8 cellular contexts compared by ENCODE assay signal in the genomic region with DNA sequence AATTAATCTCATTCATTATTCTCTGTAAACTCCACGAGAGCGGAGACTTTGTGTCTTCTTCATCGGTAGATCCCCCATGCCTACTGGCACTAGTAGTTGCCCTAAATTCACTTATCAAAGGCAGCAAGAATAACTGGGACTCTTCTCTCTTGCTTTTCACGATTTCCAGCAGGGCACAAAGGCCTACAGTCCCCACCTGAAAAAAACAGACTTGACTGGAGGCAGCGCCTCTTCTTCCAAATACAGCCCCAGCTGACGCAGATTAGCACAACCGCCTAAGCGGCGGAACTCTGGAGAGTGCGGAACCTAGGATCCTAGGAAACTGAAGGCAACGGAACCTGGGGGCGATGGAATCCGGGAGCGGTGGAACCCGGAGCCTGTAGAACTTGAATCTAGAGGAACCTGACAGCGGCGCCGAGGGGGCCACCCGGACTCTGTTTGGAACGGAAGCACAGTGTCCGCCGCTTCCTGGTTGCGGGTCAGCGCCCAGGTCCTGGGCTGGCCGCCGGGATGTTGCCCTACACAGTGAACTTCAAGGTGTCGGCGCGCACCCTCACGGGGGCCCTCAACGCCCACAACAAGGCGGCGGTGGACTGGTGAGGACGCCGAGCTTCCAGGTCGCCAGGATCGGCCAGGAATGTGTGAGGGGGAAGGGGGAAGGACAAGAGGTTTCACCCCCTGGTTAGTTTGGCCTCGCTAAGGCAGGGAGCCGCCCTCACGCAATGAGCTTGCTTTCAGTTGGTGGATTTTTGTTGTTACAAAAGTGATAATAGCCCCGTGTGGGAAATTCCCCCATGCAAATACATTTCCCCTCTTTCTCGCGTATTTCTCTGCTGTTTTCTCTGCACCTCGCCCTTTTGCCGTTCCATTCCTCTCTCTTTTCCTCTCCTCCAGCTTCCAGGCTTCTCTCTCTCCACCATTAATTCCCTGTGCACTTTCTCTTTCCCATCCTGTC.
DNase-seq lines count a peak whose midpoint lies in the region; FAIRE-seq and TF ChIP-seq lines count a peak whose summit lies in the region.

TSS of gene WDR11 (plus strand) at position 452 of the 955 bp plus-strand sequence. CDS start at position 511, 59 bp downstream.

- peaks cover 12% of the 10 kb centered on the region for H3K27me3 Mint-ChIP-seq in nephron progenitor cell (ENCODE audit: low read depth, poor library complexity)
- H3K27me3 Mint-ChIP-seq in stimulated activated naive CD8-positive, alpha-beta T cell treated with anti-CD3 and anti-CD28 coated beads, Interleukin-15, Interleukin-2, amounts not matched to agents 100 ng/mL and 50 ng/mL, for 24 hours, result no peaks in the 10 kb centered on the region

- no peaks in the 10 kb centered on the region for H3K9me3 ChIP-seq in ES-I3 (ENCODE audit: control insufficient read depth, insufficient read depth, low read length)

- DNase-seq in H54 (ENCODE audit: insufficient read length, low spot score), result peak; percentile 61
- DNase-seq in LoVo (ENCODE audit: low spot score), result peak; percentile 91
- DNase-seq in SHP77 treated with DMSO at 0.1 percent for 48 hours (lab: John Stamatoyannopoulos, UW), result peak; percentile 86
- peak; percentile 35 for DNase-seq in activated gamma-delta T cell (lab: John Stamatoyannopoulos, UW)
- DNase-seq in fibroblast of the conjunctiva (ENCODE audit: low read depth), result peak; percentile 83
- peak; percentile 85 for DNase-seq in nephron progenitor cell

- peak within 1 kb of the TSS; percentile 97 for H3K9ac ChIP-seq in ES-I3 (ENCODE audit: low read depth, low read length)

- no peak for FAIRE-seq in H54 (lab: Jason Lieb, UNC)

- H3K36me3 Mint-ChIP-seq in nephron progenitor cell (ENCODE audit: low read depth), result peaks cover 36% of the 10 kb centered on the region
- peaks cover 29% of the 10 kb centered on the region for H3K36me3 Mint-ChIP-seq in stimulated activated naive CD8-positive, alpha-beta T cell treated with anti-CD3 and anti-CD28 coated beads, Interleukin-15, Interleukin-2, amounts not matched to agents 100 ng/mL and 50 ng/mL, for 24 hours (ENCODE audit: low read depth)

- peaks cover 18% of the 10 kb centered on the region for H3K9me3 Mint-ChIP-seq in nephron progenitor cell
- H3K9me3 Mint-ChIP-seq in stimulated activated naive CD8-positive, alpha-beta T cell treated with anti-CD3 and anti-CD28 coated beads, Interleukin-15, Interleukin-2, amounts not matched to agents 100 ng/mL and 50 ng/mL, for 24 hours, result peaks cover 3% of the 10 kb centered on the region

- H3K4me1 Mint-ChIP-seq in nephron progenitor cell, result peaks cover 33% of the 10 kb centered on the region
- peaks cover 45% of the 10 kb centered on the region for H3K4me1 Mint-ChIP-seq in stimulated activated naive CD8-positive, alpha-beta T cell treated with anti-CD3 and anti-CD28 coated beads, Interleukin-15, Interleukin-2, amounts not matched to agents 100 ng/mL and 50 ng/mL, for 24 hours (ENCODE audit: low read depth)

- no peaks in the 10 kb centered on the region for H3K4me1 ChIP-seq in ES-I3 (ENCODE audit: insufficient read depth, low read length)

- peak within 1 kb of the TSS; percentile 97 for H3K4me3 Mint-ChIP-seq in nephron progenitor cell
- H3K4me3 Mint-ChIP-seq in stimulated activated naive CD8-positive, alpha-beta T cell treated with anti-CD3 and anti-CD28 coated beads, Interleukin-15, Interleukin-2, amounts not matched to agents 100 ng/mL and 50 ng/mL, for 24 hours, result peak within 1 kb of the TSS; percentile 99

- peak within 1 kb of the TSS; percentile 75 for H3K27ac Mint-ChIP-seq in nephron progenitor cell
- H3K27ac Mint-ChIP-seq in stimulated activated naive CD8-positive, alpha-beta T cell treated with anti-CD3 and anti-CD28 coated beads, Interleukin-15, Interleukin-2, amounts not matched to agents 100 ng/mL and 50 ng/mL, for 24 hours, result peak within 1 kb of the TSS; percentile 98

- TF ChIP-seq POLR2A in H54 (IDR thresholded peaks at IDR 0.05; ENCODE audit: low read depth, low read length), result peak; percentile 91

- TF ChIP-seq CTCF in nephron progenitor cell (IDR thresholded peaks at IDR 0.05), result no peak

- H3K36me3 ChIP-seq in ES-I3 (ENCODE audit: insufficient read depth, low read length), result no peaks in the 10 kb centered on the region

Comparison
In these comparisons a context has a peak if more than half of its experiments do, and no peak if none do; other contexts are left out.
1. Peak in every context shown above with its lines: DNase-seq.
2. DNase-seq: peak in every context shown above with its lines; median percentile 91 in LoVo; 86 in SHP77 treated with DMSO at 0.1 percent for 48 hours; 85 in nephron progenitor cell; 83 in fibroblast of the conjunctiva; 61 in H54; 35 in activated gamma-delta T cell.